In genomic region chr12:110577717-110578521, GRCh38 we compare ENCODE assay signal across 1 cellular context.
TF ChIP-seq lines count a peak whose summit lies in the region.

No MANE protein-coding gene starts in this region.

TF ChIP-seq in IMR-90, 13 proteins besides CTCF, POLR2A, EP300 and RAD21 (continued from another document):
- no peak for TF ChIP-seq MAZ (IDR thresholded peaks at IDR 0.05; ENCODE audit: borderline replicate concordance, low read depth, low read length)
- no peak for TF ChIP-seq CHD1 (IDR thresholded peaks at IDR 0.05; ENCODE audit: low read depth, low read length)
- no peak for TF ChIP-seq MXI1 (IDR thresholded peaks at IDR 0.05; ENCODE audit: borderline replicate concordance, low read depth, low read length)
